ENCODE assay signal across 13 cellular contexts in genomic region chr12:123041042-123041531, GRCh38.
DNase-seq lines count a peak whose midpoint lies in the region; ATAC-seq and TF ChIP-seq lines count a peak whose summit lies in the region.
"Had no signal": no experiment of that assay in that cellular context is flagged by ENCODE, and none has a peak within 500 bp of the region (broad histone marks: within the 10 kb centered on the region; RNA-seq: fewer than 3 reads in every experiment).

No MANE protein-coding gene starts in this region.

- H3K9me2 ChIP-seq in OCI-LY7 (ENCODE audit: insufficient read depth, low read length): no peaks in the 10 kb centered on the region

- BruUV-seq in OCI-LY7 (replicated peaks; lab: Mats Ljungman, UMichigan): no TSS peak

- no peaks in the 10 kb centered on the region for H3K79me2 ChIP-seq in OCI-LY7 (ENCODE audit: insufficient read depth, low read depth, low read length)

- DNase-seq in D341Med (ENCODE audit: low spot score) (peak; percentile 56), MV-4-11 (lab: John Stamatoyannopoulos, UW) (peak; percentile 15), OCI-LY7 (ENCODE audit: low spot score) (peak; percentile 60), NCI-H128 (lab: John Stamatoyannopoulos, UW; ENCODE audit: unreplicated experiment) (no peak), cerebellar nuclear complex (lab: John Stamatoyannopoulos, UW) (no peak)
- DNase-seq in naive thymus-derived CD8-positive, alpha-beta T cell: no peak
- DNase-seq in activated CD8-positive, alpha-beta T cell treated with anti-CD3 and anti-CD28 coated beads, Interleukin-2, amount 10 ng/mL, durations not matched to agents 7 days and 5 days: no peak
- DNase-seq in activated T-cell treated with anti-CD3 and anti-CD28 coated beads, Interleukin-2, amount 50 U/mL, for 4 hours: no peak
- DNase-seq: activated CD4-positive, alpha-beta T cell treated with anti-CD3 and anti-CD28 coated beads, Interleukin-2, amount 10 ng/mL, durations not matched to agents 24 days and 14 days; Karpas-422 had no signal

- H3K9me3 Mint-ChIP-seq in naive thymus-derived CD8-positive, alpha-beta T cell: no peaks in the 10 kb centered on the region
- no peaks in the 10 kb centered on the region for H3K9me3 Mint-ChIP-seq in activated CD8-positive, alpha-beta T cell treated with anti-CD3 and anti-CD28 coated beads, Interleukin-2, amount 10 ng/mL, durations not matched to agents 7 days and 5 days (ENCODE audit: insufficient read depth)
- no peaks in the 10 kb centered on the region for H3K9me3 Mint-ChIP-seq in activated T-cell treated with anti-CD3 and anti-CD28 coated beads, Interleukin-2, amount 50 U/mL, for 4 hours
- H3K9me3 Mint-ChIP-seq: activated CD4-positive, alpha-beta T cell treated with anti-CD3 and anti-CD28 coated beads, Interleukin-2, amount 10 ng/mL, durations not matched to agents 24 days and 14 days; brain; memory B cell had no signal

- H3K36me3 ChIP-seq in OCI-LY7 (ENCODE audit: insufficient read depth, low read length): no peaks in the 10 kb centered on the region

- H3K27me3 Mint-ChIP-seq in naive thymus-derived CD8-positive, alpha-beta T cell: no peaks in the 10 kb centered on the region
- no peaks in the 10 kb centered on the region for H3K27me3 Mint-ChIP-seq in activated CD8-positive, alpha-beta T cell treated with anti-CD3 and anti-CD28 coated beads, Interleukin-2, amount 10 ng/mL, durations not matched to agents 7 days and 5 days (ENCODE audit: low read depth)
- no peaks in the 10 kb centered on the region for H3K27me3 Mint-ChIP-seq in activated T-cell treated with anti-CD3 and anti-CD28 coated beads, Interleukin-2, amount 50 U/mL, for 4 hours (ENCODE audit: low read depth)
- H3K27me3 Mint-ChIP-seq: activated CD4-positive, alpha-beta T cell treated with anti-CD3 and anti-CD28 coated beads, Interleukin-2, amount 10 ng/mL, durations not matched to agents 24 days and 14 days; brain; memory B cell had no signal

- H3K4me3 ChIP-seq in OCI-LY7 (ENCODE audit: low read depth, low read length, poor library complexity, severe bottlenecking): no peak overlapping the region

- intact Hi-C loops in OCI-LY7 (cut with micrococcal nuclease; ENCODE audit: unreplicated experiment): loop anchor here (10.0 kb wide), 1 partner anchor 114 kb away; the partner anchor contains the start of gene PITPNM2

- CTCF ChIA-PET in OCI-LY7 (lab: Charles Lee; ENCODE audit: unreplicated experiment): interaction anchor here (0.9 kb wide), 1 partner anchor 24 kb away, joined by 3 read pairs; no protein-coding TSS in a partner anchor
- CTCF ChIA-PET in activated CD8-positive, alpha-beta T cell treated with anti-CD3 and anti-CD28 coated beads, Interleukin-2, amount 10 ng/mL, durations not matched to agents 7 days and 5 days (lab: Charles Lee): interaction anchor here (1.6 to 2.3 kb wide), 2 partner anchors 29 to 113 kb away, joined by 3 to 10 read pairs; no protein-coding TSS in a partner anchor

- H2AFZ ChIP-seq in OCI-LY7 (ENCODE audit: low read length): 0 out of 2 replicates have a peak overlapping the region, but pooled peaks have one; percentile 38
- H2AFZ ChIP-seq: parathyroid adenoma had no signal

- H3K4me3 Mint-ChIP-seq in naive thymus-derived CD8-positive, alpha-beta T cell: no peak overlapping the region
- no peak overlapping the region for H3K4me3 Mint-ChIP-seq in activated CD8-positive, alpha-beta T cell treated with anti-CD3 and anti-CD28 coated beads, Interleukin-2, amount 10 ng/mL, durations not matched to agents 7 days and 5 days
- no peak overlapping the region for H3K4me3 Mint-ChIP-seq in activated T-cell treated with anti-CD3 and anti-CD28 coated beads, Interleukin-2, amount 50 U/mL, for 4 hours
- H3K4me3 Mint-ChIP-seq: activated CD4-positive, alpha-beta T cell treated with anti-CD3 and anti-CD28 coated beads, Interleukin-2, amount 10 ng/mL, durations not matched to agents 24 days and 14 days; brain; memory B cell had no signal

- H4K20me1 ChIP-seq in OCI-LY7 (ENCODE audit: insufficient read depth, low read length): no peaks in the 10 kb centered on the region

- ATAC-seq in naive thymus-derived CD8-positive, alpha-beta T cell: no peak
- ATAC-seq in activated CD8-positive, alpha-beta T cell treated with anti-CD3 and anti-CD28 coated beads, Interleukin-2, amount 10 ng/mL, durations not matched to agents 7 days and 5 days: no peak
- ATAC-seq in activated T-cell treated with anti-CD3 and anti-CD28 coated beads, Interleukin-2, amount 50 U/mL, for 4 hours: no peak

- peak overlapping the region in 8 of 10 donors; percentile 13 to 82 (median 58) for H3K27ac Mint-ChIP-seq in naive thymus-derived CD8-positive, alpha-beta T cell
- H3K27ac Mint-ChIP-seq in activated CD8-positive, alpha-beta T cell treated with anti-CD3 and anti-CD28 coated beads, Interleukin-2, amount 10 ng/mL, durations not matched to agents 7 days and 5 days: no peak overlapping the region
- H3K27ac Mint-ChIP-seq: activated CD4-positive, alpha-beta T cell treated with anti-CD3 and anti-CD28 coated beads, Interleukin-2, amount 10 ng/mL, durations not matched to agents 24 days and 14 days; memory B cell had no signal

- H3K36me3 Mint-ChIP-seq in naive thymus-derived CD8-positive, alpha-beta T cell: peaks cover 0 to 9% (median 0%) of the 10 kb centered on the region in 3 donors
- H3K36me3 Mint-ChIP-seq in activated CD8-positive, alpha-beta T cell treated with anti-CD3 and anti-CD28 coated beads, Interleukin-2, amount 10 ng/mL, durations not matched to agents 7 days and 5 days (ENCODE audit: low read depth): no peaks in the 10 kb centered on the region
- H3K36me3 Mint-ChIP-seq in activated T-cell treated with anti-CD3 and anti-CD28 coated beads, Interleukin-2, amount 50 U/mL, for 4 hours (ENCODE audit: insufficient read depth): no peaks in the 10 kb centered on the region
- H3K36me3 Mint-ChIP-seq: brain had no signal

- POLR2A ChIA-PET in OCI-LY7 (lab: Charles Lee): no interaction called here
- POLR2A ChIA-PET in naive thymus-derived CD8-positive, alpha-beta T cell (lab: Charles Lee): interaction anchor here (1.4 to 4.8 kb wide), 2 partner anchors 19 to 192 kb away, joined by 3 to 53 read pairs; partner anchors contain the start of genes MPHOSPH9 and MTRFR
- POLR2A ChIA-PET in activated CD8-positive, alpha-beta T cell treated with anti-CD3 and anti-CD28 coated beads, Interleukin-2, amount 10 ng/mL, durations not matched to agents 7 days and 5 days (lab: Charles Lee): interaction anchor here (0.6 to 1.1 kb wide), 3 partner anchors 8 to 1122 kb away, joined by 3 read pairs; no protein-coding TSS in a partner anchor

- TF ChIP-seq CTCF in OCI-LY7 (conservative IDR thresholded peaks at IDR 0.05; ENCODE audit: low read length): peak; percentile 51

- peaks cover 7% of the 10 kb centered on the region for H3K4me1 ChIP-seq in OCI-LY7 (ENCODE audit: insufficient read depth, low read length, poor library complexity, severe bottlenecking)
- H3K4me1 ChIP-seq: parathyroid adenoma had no signal

- peaks cover 32 to 48% (median 39%) of the 10 kb centered on the region in 4 donors for H3K4me1 Mint-ChIP-seq in naive thymus-derived CD8-positive, alpha-beta T cell
- H3K4me1 Mint-ChIP-seq in activated CD8-positive, alpha-beta T cell treated with anti-CD3 and anti-CD28 coated beads, Interleukin-2, amount 10 ng/mL, durations not matched to agents 7 days and 5 days (ENCODE audit: low read depth): peaks cover 30% of the 10 kb centered on the region
- H3K4me1 Mint-ChIP-seq in activated T-cell treated with anti-CD3 and anti-CD28 coated beads, Interleukin-2, amount 50 U/mL, for 4 hours (ENCODE audit: low read depth): peaks cover 18% of the 10 kb centered on the region

- no peak overlapping the region for H3K27ac ChIP-seq in OCI-LY7 (ENCODE audit: low read depth, low read length, poor library complexity, severe bottlenecking)
- H3K27ac ChIP-seq: parathyroid adenoma had no signal

- peak overlapping the region; percentile 17; the same call in 1 of the 2 replicates for H3K4me2 ChIP-seq in OCI-LY7 (ENCODE audit: low read length)

- H3K9me3 ChIP-seq in OCI-LY7 (ENCODE audit: low read length): no peaks in the 10 kb centered on the region

Comparison
In these comparisons a context has a peak if more than half of its experiments do, and no peak if none do; other contexts are left out.
1. DNase-seq: peak in D341Med (single experiment), MV-4-11 (single experiment) and OCI-LY7 (single experiment); none in naive thymus-derived CD8-positive, alpha-beta T cell (0 of 10), activated CD8-positive, alpha-beta T cell treated with anti-CD3 and anti-CD28 coated beads, Interleukin-2, amount 10 ng/mL, durations not matched to agents 7 days and 5 days (single experiment), NCI-H128 (single experiment), activated T-cell treated with anti-CD3 and anti-CD28 coated beads, Interleukin-2, amount 50 U/mL, for 4 hours (single experiment) and cerebellar nuclear complex (0 of 2).